8 cellular contexts compared by ENCODE assay signal in the genomic region with DNA sequence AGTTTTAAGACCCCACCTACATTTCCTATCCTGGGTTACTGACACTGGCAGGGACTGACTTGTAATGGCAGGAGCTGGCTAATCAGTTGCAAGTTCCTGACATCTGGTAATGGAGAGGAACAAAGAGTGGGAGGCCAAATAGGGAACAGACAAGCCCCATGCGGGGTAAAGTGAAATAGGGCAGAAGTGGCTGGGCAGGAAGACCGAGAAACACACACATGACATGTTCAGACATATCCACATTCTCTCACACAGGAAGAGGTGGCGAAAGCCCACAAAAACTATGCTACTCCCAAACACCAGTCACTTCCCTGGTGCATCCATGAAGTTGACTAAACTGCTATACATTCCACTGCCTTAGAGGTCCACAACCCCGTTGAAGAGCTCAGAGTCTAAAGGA.
DNase-seq lines count a peak whose midpoint lies in the region; ATAC-seq, FAIRE-seq and TF ChIP-seq lines count a peak whose summit lies in the region.

No MANE protein-coding gene starts in this region.

- H3K27me3 ChIP-seq in upper lobe of left lung (no peaks in the 10 kb centered on the region), small intestine (ENCODE audit: control insufficient read depth in 2 of 2, insufficient read depth in 2 of 2, low read length in 2 of 2) (no peaks in the 10 kb centered on the region)

- ATAC-seq in GM19043 (IDR thresholded peaks at IDR 0.05; ENCODE audit: low read depth, unreplicated experiment) (peak; percentile 74), HG02884 (IDR thresholded peaks at IDR 0.05; ENCODE audit: unreplicated experiment) (peak; percentile 50), left ventricle myocardium superior (peak; percentile 65), upper lobe of left lung (ENCODE audit: low FRiP score in 2 of 2) (peak; percentile 67 to 73), GM18861 (IDR thresholded peaks at IDR 0.05; ENCODE audit: unreplicated experiment) (no peak)

- no peak for FAIRE-seq in small intestine (lab: Jason Lieb, UNC)

- CTCF ChIA-PET in RWPE1 (lab: Yijun Ruan, JAX) = interaction anchor here (0.6 kb wide), 2 partner anchors 128 to 449 kb away, joined by 3 to 4 read pairs; no protein-coding TSS in a partner anchor

- no peaks in the 10 kb centered on the region for H3K9me3 ChIP-seq in upper lobe of left lung
- H3K9me3 ChIP-seq in small intestine (ENCODE audit: control insufficient read depth, low read depth) = no peaks in the 10 kb centered on the region

- H3K4me3 ChIP-seq in upper lobe of left lung = no peak overlapping the region
- no peak overlapping the region for H3K4me3 ChIP-seq in small intestine (ENCODE audit: low read depth in 1 of 2, low read length in 2 of 2)

- POLR2A ChIA-PET in RWPE1 (lab: Yijun Ruan, JAX; ENCODE audit: low non-redundant PET) = no interaction called here

- H3K4me1 ChIP-seq in upper lobe of left lung = peaks cover 5 to 19% (median 9%) of the 10 kb centered on the region in 4 donors
- peaks cover 0 to 5% of the 10 kb centered on the region in 2 donors for H3K4me1 ChIP-seq in small intestine (ENCODE audit: control insufficient read depth in 2 of 2, insufficient read depth in 1 of 2, low read depth in 1 of 2, low read length in 1 of 2)

- peak in 1 of 4 donors; percentile 48 for TF ChIP-seq EP300 in upper lobe of left lung (IDR thresholded peaks at IDR 0.05)

- intact Hi-C loops in left ventricle myocardium superior (cut with micrococcal nuclease) = no loop called here

- peak; percentile 69 for DNase-seq in RWPE1 (ENCODE audit: low spot score)
- DNase-seq in left ventricle myocardium superior = no peak
- peak in 1 of 2 donors; percentile 65 for DNase-seq in upper lobe of left lung
- DNase-seq in small intestine = no peak
- no peak for DNase-seq in inferior parietal cortex (ENCODE audit: extremely low spot score)

- peak overlapping the region; percentile 90 for H3K27ac ChIP-seq in RWPE1
- peak overlapping the region; percentile 37 to 62 (median 47) for H3K27ac ChIP-seq in upper lobe of left lung
- H3K27ac ChIP-seq in small intestine (ENCODE audit: low read depth in 1 of 2, low read length in 1 of 2) = peak overlapping the region in 1 of 2 donors; percentile 11

- 52 to 89% methylated on average over 3 to 4 of the region's 4 CpGs for WGBS in upper lobe of left lung, 2 donors
- 59 to 76% (median 64%) methylated on average over 4 of the region's 4 CpGs for WGBS in small intestine, 3 donors

- H3K36me3 ChIP-seq in upper lobe of left lung (no peaks in the 10 kb centered on the region), small intestine (ENCODE audit: control insufficient read depth in 2 of 2, insufficient read depth in 2 of 2, low read length in 2 of 2) (no peaks in the 10 kb centered on the region)

- TF ChIP-seq POLR2A in upper lobe of left lung (IDR thresholded peaks at IDR 0.05) = peak in 1 of 4 donors; percentile 48

- TF ChIP-seq CTCF in RWPE1 (conservative IDR thresholded peaks at IDR 0.05; ENCODE audit: low read depth) (no peak), upper lobe of left lung (IDR thresholded peaks at IDR 0.05) (no peak)
